9 cellular contexts compared by ENCODE assay signal in genomic region chr20:45823949-45824835, GRCh38. TPM values are rescaled to one million over a fixed set of nuclear protein-coding genes. Genes with fewer than 3 reads are reported as not detected.
DNase-seq lines count a peak whose midpoint lies in the region; ATAC-seq, FAIRE-seq and TF ChIP-seq lines count a peak whose summit lies in the region.
"Had no signal": no experiment of that assay in that cellular context is flagged by ENCODE, and none has a peak within 500 bp of the region (broad histone marks: within the 10 kb centered on the region; RNA-seq: fewer than 3 reads in every experiment).

No MANE protein-coding gene starts in this region.

- intact Hi-C loops in Right ventricle myocardium inferior (cut with DNase I) (loop anchor here (10.0 kb wide), 1 partner anchor 261 kb away; the partner anchor contains the start of gene NCOA5), cardiac septum (cut with DNase I) (loop anchor here (10.0 kb wide), 1 partner anchor 141 kb away; no protein-coding TSS in a partner anchor), left lung (cut with DNase I) (no loop called here)

- H3K36me3 ChIP-seq in bronchial epithelial cell (ENCODE audit: control insufficient read depth, insufficient read depth, low read length) (no peaks in the 10 kb centered on the region), left lung (no peaks in the 10 kb centered on the region)

- peaks cover 5% of the 10 kb centered on the region for H3K27me3 ChIP-seq in bronchial epithelial cell (ENCODE audit: control insufficient read depth, insufficient read depth, low read length)
- H3K27me3 ChIP-seq in left lung, result peaks cover 16 to 37% of the 10 kb centered on the region in 2 donors

- no peak for FAIRE-seq in bronchial epithelial cell (lab: Jason Lieb, UNC)

- peaks cover 3 to 25% of the 10 kb centered on the region in 2 donors for H3K4me1 ChIP-seq in left lung

- H3K27ac ChIP-seq in left lung, result no peak overlapping the region
- H3K27ac ChIP-seq: epithelial cell of prostate had no signal

- DNase-seq in Right ventricle myocardium inferior (ENCODE audit: missing footprints), result peak; percentile 76
- DNase-seq in cardiac septum (ENCODE audit: low spot score), result no peak
- DNase-seq in T-helper 9 cell, result peak; percentile 36
- DNase-seq in bronchial epithelial cell (ENCODE audit: low read depth), result peak; percentile 28
- peak in 1 of 2 donors; percentile 81 for DNase-seq in left lung
- DNase-seq in stimulated activated CD8-positive, alpha-beta memory T cell treated with anti-CD3 and anti-CD28 coated beads, Interleukin-15, amount 100 ng/mL, for 1 hour (ENCODE audit: low read depth), result peak; percentile 27
- DNase-seq in globus pallidus (ENCODE audit: low spot score), result no peak

- peak; percentile 56 for TF ChIP-seq CTCF in bronchial epithelial cell (IDR thresholded peaks at IDR 0.05; ENCODE audit: insufficient read depth, low read length, severe bottlenecking)
- TF ChIP-seq CTCF in left lung (IDR thresholded peaks at IDR 0.05), result peak in 1 of 2 donors; percentile 22

- ATAC-seq in Right ventricle myocardium inferior, result peak; percentile 72
- peak; percentile 41 for ATAC-seq in left lung
- no peak for ATAC-seq in HG02870 (IDR thresholded peaks at IDR 0.05; ENCODE audit: unreplicated experiment)

- H3K4me3 ChIP-seq in bronchial epithelial cell (ENCODE audit: low read depth, low read length) (no peak overlapping the region), left lung (no peak overlapping the region)

- H3K9me3 ChIP-seq in left lung, result no peaks in the 10 kb centered on the region

RNA-seq across cellular contexts. Expression of gene TNNC2, which starts 2.9 kb away (rescaled TPM):
- total RNA-seq in Right ventricle myocardium inferior (not detected), cardiac septum (not detected), bronchial epithelial cell (0.38 TPM in 1 of 2 replicates, not detected in the other), left lung (under 1 TPM; 0.42 to 0.61 TPM)

RNA-seq across cellular contexts. Expression of gene SNX21, which starts 9.4 kb away (rescaled TPM):
- 22.5 TPM for total RNA-seq in Right ventricle myocardium inferior
- total RNA-seq in cardiac septum, result 19.5 TPM
- total RNA-seq in bronchial epithelial cell, result 6.8 and 15.5 TPM in 2 replicates
- total RNA-seq in left lung, result 10 to 100 TPM; 23.9 to 26.3 TPM

RNA-seq across cellular contexts. Expression of gene UBE2C, which starts 11.7 kb away (rescaled TPM):
- total RNA-seq in Right ventricle myocardium inferior (1.7 TPM), cardiac septum (0.38 TPM), bronchial epithelial cell (0.26 and 1.8 TPM in 2 replicates), left lung (10 to 100 TPM in 1 of 2 donors, 1 to 10 TPM in 1; 5.9 to 17.1 TPM)

RNA-seq across cellular contexts. Expression of gene DNTTIP1, which starts 32.4 kb away (rescaled TPM):
- total RNA-seq in Right ventricle myocardium inferior, result 12.4 TPM
- 26.3 TPM for total RNA-seq in cardiac septum
- total RNA-seq in bronchial epithelial cell, result 13.4 and 14.1 TPM in 2 replicates
- total RNA-seq in left lung, result 10 to 100 TPM; 22.6 to 38.5 TPM

RNA-seq across cellular contexts. Expression of gene WFDC3, which starts 32.5 kb away (rescaled TPM):
- total RNA-seq in Right ventricle myocardium inferior, result 1.1 TPM
- total RNA-seq in cardiac septum, result 2.0 TPM
- total RNA-seq in bronchial epithelial cell, result not detected in 2 replicates
- 1 to 10 TPM; 5.2 to 5.7 TPM for total RNA-seq in left lung

Comparison
In these comparisons a context has a peak if more than half of its experiments do, and no peak if none do; other contexts are left out.
1. DNase-seq: peak in Right ventricle myocardium inferior (single experiment), T-helper 9 cell (single experiment), bronchial epithelial cell (single experiment) and stimulated activated CD8-positive, alpha-beta memory T cell treated with anti-CD3 and anti-CD28 coated beads, Interleukin-15, amount 100 ng/mL, for 1 hour (single experiment); none in cardiac septum (single experiment) and globus pallidus (single experiment).
2. intact Hi-C loops: an anchor here in Right ventricle myocardium inferior (10.0 kb wide) and cardiac septum (10.0 kb wide); none called in left lung.